ENCODE assay signal across 9 cellular contexts in the genomic region with DNA sequence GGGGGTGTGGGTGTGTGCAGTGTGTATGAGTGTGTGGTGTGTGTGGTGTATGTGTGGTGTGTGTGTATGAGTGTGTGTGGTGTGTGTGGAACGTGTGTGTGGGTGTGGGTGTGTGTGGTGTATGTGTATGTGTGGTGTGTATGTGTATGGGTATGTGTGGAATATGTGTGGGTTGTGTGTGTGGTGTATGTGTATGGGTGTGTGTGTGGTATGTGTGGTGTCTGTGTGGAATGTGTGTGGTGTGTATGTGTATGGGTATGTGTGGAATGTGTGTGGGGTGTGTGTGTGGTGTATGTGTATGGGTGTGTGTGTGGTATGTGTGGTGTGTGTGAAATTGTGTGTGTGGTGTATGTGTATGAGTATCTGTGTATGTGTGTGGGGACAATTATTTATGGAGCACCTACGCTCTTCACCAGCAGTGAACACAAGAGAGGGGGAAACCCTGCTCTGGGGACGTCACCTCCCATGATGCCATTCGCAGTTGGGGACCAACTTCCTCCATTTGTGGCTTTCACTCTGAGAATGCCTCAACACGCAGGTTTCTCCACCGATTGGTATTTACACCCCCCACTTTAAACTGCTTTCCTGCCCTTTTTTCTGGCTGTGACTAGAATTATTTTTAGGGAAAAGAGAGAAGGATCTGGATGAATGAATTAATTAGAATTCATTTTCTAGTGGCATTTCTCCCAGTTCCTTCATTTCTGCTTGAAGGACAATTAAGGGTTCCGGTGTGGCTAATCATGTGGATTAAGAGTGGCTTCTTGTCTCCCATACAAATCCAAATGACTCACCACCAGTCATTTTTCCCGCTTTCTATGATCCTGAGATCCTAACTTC.
DNase-seq lines count a peak whose midpoint lies in the region; ATAC-seq, FAIRE-seq and TF ChIP-seq lines count a peak whose summit lies in the region.
"Had no signal": no experiment of that assay in that cellular context is flagged by ENCODE, and none has a peak within 500 bp of the region (broad histone marks: within the 10 kb centered on the region; RNA-seq: fewer than 3 reads in every experiment).

No MANE protein-coding gene starts in this region.

- FAIRE-seq in H1 (lab: Jason Lieb, UNC), result peak; percentile 28

- no peak overlapping the region for H3K4me3 ChIP-seq in H1 (ENCODE audit: extremely low read depth in 1 of 4, insufficient read depth in 2 of 4, low read depth in 3 of 4, low read length in 4 of 4)

- peak; percentile 79 for DNase-seq in activated effector memory CD4-positive, alpha-beta T cell treated with anti-CD3 and anti-CD28 coated beads, Interleukin-2, amount 50 U/mL, for 16 hours
- no peak for DNase-seq in activated effector memory CD4-positive, alpha-beta T cell treated with Interleukin-2 at 50 U/mL for 16 hours
- DNase-seq in T follicular helper cell (ENCODE audit: low read depth) (peak; percentile 7), H1 (ENCODE audit: low read depth in 1 of 2, low spot score in 2 of 2) (no peak), cortex of kidney (lab: John Stamatoyannopoulos, UW) (no peak), Calu3 (no peak)
- DNase-seq in stimulated activated CD8-positive, alpha-beta memory T cell treated with anti-CD3 and anti-CD28 coated beads, Interleukin-4, amount 100 ng/mL, for 24 hours (ENCODE audit: low read depth), result peak; percentile 55

- no peaks in the 10 kb centered on the region for H3K27me3 ChIP-seq in H1 (replicated peaks in 1 of 4; ENCODE audit: control insufficient read depth in 3 of 4, extremely low read depth in 1 of 4, insufficient read depth in 3 of 4, low read length in 3 of 4)

- no TSS peak for BruUV-seq in Calu3 (replicated peaks; lab: Mats Ljungman, UMichigan)

- no peaks in the 10 kb centered on the region for H3K27me3 Mint-ChIP-seq in Calu3 (ENCODE audit: unreplicated experiment)

- TF ChIP-seq POLR2A in H1 (IDR thresholded peaks at IDR 0.05; ENCODE audit: control extremely low read depth in 1 of 2, low read depth in 2 of 2, low read length in 2 of 2), result no peak

- H3K23me2 ChIP-seq in H1 (ENCODE audit: low read depth, low read length), result peaks cover 15% of the 10 kb centered on the region; the same call in 1 of the 2 replicates

- no peak overlapping the region for H3K23ac ChIP-seq in H1 (ENCODE audit: insufficient read length)

- no peak overlapping the region for H3K4me2 ChIP-seq in H1 (ENCODE audit: insufficient read depth in 1 of 2, low read depth in 2 of 2, low read length in 2 of 2)

- intact Hi-C loops in Calu3 (cut with micrococcal nuclease; ENCODE audit: unreplicated experiment), result no loop called here

- H3K36me3 Mint-ChIP-seq in Calu3 (ENCODE audit: insufficient read depth, unreplicated experiment), result no peaks in the 10 kb centered on the region

- no peak overlapping the region for H3K4me3 Mint-ChIP-seq in Calu3 (ENCODE audit: low read depth, unreplicated experiment)

- H3K4me1 Mint-ChIP-seq in Calu3 (ENCODE audit: low read depth, unreplicated experiment), result no peaks in the 10 kb centered on the region

- peak; percentile 94 for ATAC-seq in HG03095 (IDR thresholded peaks at IDR 0.05; ENCODE audit: unreplicated experiment)

- H3K9me3 ChIP-seq in H1 (ENCODE audit: insufficient read depth in 2 of 2, low read depth in 1 of 2, low read length in 1 of 2), result no peaks in the 10 kb centered on the region

- peak overlapping the region; percentile 65 for H4K91ac ChIP-seq in H1 (replicated peaks; ENCODE audit: insufficient read length, low read length)

- no peak overlapping the region for H3K14ac ChIP-seq in H1 (ENCODE audit: insufficient read length)

- H3K4ac ChIP-seq in H1 (replicated peaks; ENCODE audit: insufficient read length, low read depth, low read length), result peak overlapping the region; percentile 85

- H3K27ac ChIP-seq in H1 (ENCODE audit: low read depth, low read length), result no peak overlapping the region
- H3K27ac ChIP-seq: parathyroid adenoma had no signal

- no peaks in the 10 kb centered on the region; the same call in 1 of the 2 replicates for H3K79me1 ChIP-seq in H1 (ENCODE audit: low read depth, low read length)

- no peak overlapping the region for H3K27ac Mint-ChIP-seq in Calu3 (ENCODE audit: unreplicated experiment)

- no peak overlapping the region for H3K18ac ChIP-seq in H1 (ENCODE audit: extremely low read depth, low read length)

- no peaks in the 10 kb centered on the region for H3K36me3 ChIP-seq in H1 (ENCODE audit: control insufficient read depth in 2 of 4, insufficient read depth in 4 of 4, low read length in 3 of 4)

- H2BK12ac ChIP-seq in H1 (ENCODE audit: low read depth, low read length), result no peak overlapping the region

- H2AFZ ChIP-seq in H1 (ENCODE audit: low read length), result no peak overlapping the region
- H2AFZ ChIP-seq: parathyroid adenoma had no signal

- H3K79me2 ChIP-seq in H1 (ENCODE audit: control insufficient read depth in 1 of 2, insufficient read depth in 2 of 2, low read length in 2 of 2), result no peaks in the 10 kb centered on the region
- H3K79me2 ChIP-seq: parathyroid adenoma had no signal

- 88% methylated on average over 8 of the region's 8 CpGs; no CpG with 5 or more reads in 1 of the 2 experiments for WGBS in H1 (ENCODE audit: extremely low coverage in 1 of 2, insufficient coverage in 1 of 2, insufficient read length in 1 of 2, insufficient replicate concordance in 2 of 2, low coverage in 1 of 2, low lambda C conversion rate in 2 of 2, missing lambda C conversion rate in 1 of 2), 2 experiments

- no peak for TF ChIP-seq RAD21 in H1 (IDR thresholded peaks at IDR 0.05 in 1 of 2, conservative IDR thresholded peaks at IDR 0.05 in 1 of 2; ENCODE audit: low read depth in 2 of 2, low read length in 2 of 2)

- no peak overlapping the region for H3K9ac ChIP-seq in H1 (replicated peaks in 1 of 4; ENCODE audit: extremely low read depth in 1 of 4, low read depth in 3 of 4, low read length in 3 of 4)
- H3K9ac ChIP-seq: parathyroid adenoma had no signal

- CTCF ChIA-PET in H1 (lab: Charles Lee; ENCODE audit: partially characterized antibody) (no interaction called here), Calu3 (lab: Charles Lee) (no interaction called here)

- no peak overlapping the region for H2BK5ac ChIP-seq in H1 (ENCODE audit: low read depth, low read length)

- H2BK20ac ChIP-seq in H1 (ENCODE audit: low read length), result no peak overlapping the region

- POLR2A ChIA-PET in H1 (lab: Charles Lee; ENCODE audit: partially characterized antibody), result no interaction called here

- TF ChIP-seq CTCF in H1 (IDR thresholded peaks at IDR 0.05; ENCODE audit: control extremely low read depth in 1 of 3, insufficient read depth in 1 of 3, low read depth in 1 of 3, low read length in 3 of 3) (no peak), Calu3 (IDR thresholded peaks at IDR 0.05; ENCODE audit: unreplicated experiment) (no peak)

- H4K8ac ChIP-seq in H1 (ENCODE audit: extremely low read depth, insufficient read depth, low read length), result no peak overlapping the region

- no peak overlapping the region for H4K5ac ChIP-seq in H1 (ENCODE audit: insufficient read length, low read depth, low read length)

- peak overlapping the region; percentile 14 for H2BK15ac ChIP-seq in H1 (ENCODE audit: low read length)

- H3K4me1 ChIP-seq in H1 (replicated peaks in 1 of 4; ENCODE audit: control insufficient read depth in 3 of 4, insufficient read depth in 4 of 4, low read length in 3 of 4), result no peaks in the 10 kb centered on the region; a peak in 1 of 7 replicates
- H3K4me1 ChIP-seq: parathyroid adenoma had no signal

- H3K9me3 Mint-ChIP-seq in Calu3 (ENCODE audit: low read depth, unreplicated experiment), result no peaks in the 10 kb centered on the region

- peaks cover 0 to 13% of the 10 kb centered on the region in 2 experiments for H4K20me1 ChIP-seq in H1 (replicated peaks in 1 of 2; ENCODE audit: control insufficient read depth in 1 of 2, insufficient read depth in 2 of 2, low read length in 2 of 2)

- peak overlapping the region; percentile 84; the same call in 1 of the 2 replicates for H2AK5ac ChIP-seq in H1 (ENCODE audit: low read depth, low read length)

- H3K56ac ChIP-seq in H1 (replicated peaks; ENCODE audit: insufficient read length, low read depth, low read length), result peak overlapping the region; percentile 99

- no peak for TF ChIP-seq EP300 in H1 (IDR thresholded peaks at IDR 0.05; ENCODE audit: borderline replicate concordance in 1 of 2, low read depth in 2 of 2, low read length in 2 of 2)

- H2BK120ac ChIP-seq in H1 (replicated peaks; ENCODE audit: low read depth, low read length), result no peak overlapping the region

TF ChIP-seq in H1, 55 proteins besides CTCF, POLR2A, EP300 and RAD21:
- TF ChIP-seq RFX5 (IDR thresholded peaks at IDR 0.05; ENCODE audit: borderline replicate concordance, low read depth, low read length) (no peak), CTBP2 (IDR thresholded peaks at IDR 0.05; ENCODE audit: borderline replicate concordance, insufficient read depth, insufficient read length, low read length) (no peak)

Comparison
In these comparisons a context has a peak if more than half of its experiments do, and no peak if none do; other contexts are left out.
1. DNase-seq: peak in activated effector memory CD4-positive, alpha-beta T cell treated with anti-CD3 and anti-CD28 coated beads, Interleukin-2, amount 50 U/mL, for 16 hours (single experiment), T follicular helper cell (single experiment) and stimulated activated CD8-positive, alpha-beta memory T cell treated with anti-CD3 and anti-CD28 coated beads, Interleukin-4, amount 100 ng/mL, for 24 hours (single experiment); none in activated effector memory CD4-positive, alpha-beta T cell treated with Interleukin-2 at 50 U/mL for 16 hours (single experiment), H1 (0 of 2), cortex of kidney (single experiment) and Calu3 (single experiment).